ENCODE assay signal across 11 cellular contexts in genomic region chr1:47434051-47434842, GRCh38. TPM values are rescaled to one million over a fixed set of nuclear protein-coding genes. Genes with fewer than 3 reads are reported as not detected.
DNase-seq lines count a peak whose midpoint lies in the region; FAIRE-seq and TF ChIP-seq lines count a peak whose summit lies in the region.
"Had no signal": no experiment of that assay in that cellular context is flagged by ENCODE, and none has a peak within 500 bp of the region (broad histone marks: within the 10 kb centered on the region; RNA-seq: fewer than 3 reads in every experiment).

No MANE protein-coding gene starts in this region.

- POLR2A ChIA-PET in A673 (lab: Charles Lee; ENCODE audit: low non-redundant PET) = no interaction called here

- H3K27ac Mint-ChIP-seq in IgD-negative memory B cell = peak overlapping the region; percentile 18 to 80 (median 59)

- TF ChIP-seq POLR2A in GM12892 (IDR thresholded peaks at IDR 0.05; ENCODE audit: low read depth, low read length) = no peak

- CTCF ChIA-PET in A673 (lab: Charles Lee) = interaction anchor here (0.6 to 5.0 kb wide), 4 partner anchors 211 to 292 kb away, joined by 3 to 74 read pairs (median 5); no protein-coding TSS in a partner anchor

- H3K27me3 ChIP-seq in A673 (replicated peaks; ENCODE audit: insufficient read depth, low read depth, low read length, poor library complexity) = peaks cover 15% of the 10 kb centered on the region

- no peaks in the 10 kb centered on the region for H3K9me3 ChIP-seq in A673 (ENCODE audit: low read depth, low read length, poor library complexity, severe bottlenecking)

- H3K27me3 Mint-ChIP-seq in IgD-negative memory B cell = peaks cover 37% of the 10 kb centered on the region

- DNase-seq in A673 (ENCODE audit: low spot score) (peak; percentile 67), dermis blood vessel endothelial cell (peak; percentile 45), mucosa of gallbladder (ENCODE audit: low spot score) (peak; percentile 64), NAMALWA (ENCODE audit: low spot score) (no peak), NCI-H446 treated with DMSO at 0.1 percent for 48 hours (lab: John Stamatoyannopoulos, UW) (no peak), GM12892 (ENCODE audit: insufficient read length) (no peak), DMS53 (lab: John Stamatoyannopoulos, UW) (no peak)
- DNase-seq: DMS153, SW 1271 had no signal

- intact Hi-C loops in A673 (cut with micrococcal nuclease; ENCODE audit: unreplicated experiment) = loop anchor here (10.0 kb wide), 1 partner anchor 151 kb away; no protein-coding TSS in a partner anchor

- H3K4me1 ChIP-seq in A673 (ENCODE audit: insufficient read depth, low read length, poor library complexity, severe bottlenecking) = peaks cover 32% of the 10 kb centered on the region

- H3K36me3 Mint-ChIP-seq in IgD-negative memory B cell = no peaks in the 10 kb centered on the region

- peak overlapping the region in 2 of 4 donors; percentile 88 to 97 for H3K4me3 Mint-ChIP-seq in IgD-negative memory B cell

- H3K27ac ChIP-seq in A673 (ENCODE audit: low read depth, low read length, poor library complexity, severe bottlenecking) = no peak overlapping the region

- H3K4me1 Mint-ChIP-seq in IgD-negative memory B cell = peaks cover 18 to 30% (median 25%) of the 10 kb centered on the region in 3 donors

- H3K36me3 ChIP-seq in A673 (ENCODE audit: insufficient read depth, low read length, poor library complexity, severe bottlenecking) = no peaks in the 10 kb centered on the region

- BruUV-seq in A673 (replicated peaks; lab: Mats Ljungman, UMichigan) = no TSS peak

- TF ChIP-seq CTCF in A673 (conservative IDR thresholded peaks at IDR 0.05; ENCODE audit: low read depth, low read length) = no peak

- peak overlapping the region; percentile 19 for H3K4me3 ChIP-seq in A673 (ENCODE audit: low read depth, low read length, poor library complexity, severe bottlenecking)

- no peaks in the 10 kb centered on the region for H3K9me3 Mint-ChIP-seq in IgD-negative memory B cell

- no peak for FAIRE-seq in GM12892 (lab: Jason Lieb, UNC)

RNA-seq across cellular contexts. Expression of gene FOXD2, which starts 3.6 kb away (rescaled TPM):
- total RNA-seq in A673 (2021) (0.15 and 0.17 TPM in 2 replicates), dermis blood vessel endothelial cell (under 0.01 and 0.09 TPM in 2 replicates), mucosa of gallbladder (0.26 TPM)
- polyA plus RNA-seq in IgD-negative memory B cell = 0.04 TPM
- polyA plus RNA-seq in GM12892 (2012; ENCODE audit: missing spikeins) = 0.13 TPM

RNA-seq across cellular contexts. Expression of gene FOXE3, which starts 18.2 kb away (rescaled TPM):
- total RNA-seq in A673 (2021) (not detected in 2 replicates), dermis blood vessel endothelial cell (not detected in 2 replicates), mucosa of gallbladder (not detected)
- polyA plus RNA-seq in IgD-negative memory B cell = not detected
- not detected for polyA plus RNA-seq in GM12892 (2012; ENCODE audit: missing spikeins)
- total RNA-seq: glomerular endothelial cell had no signal

Comparison
In these comparisons a context has a peak if more than half of its experiments do, and no peak if none do; other contexts are left out.
1. DNase-seq: peak in A673 (single experiment), dermis blood vessel endothelial cell (single experiment) and mucosa of gallbladder (single experiment); none in NAMALWA (single experiment), NCI-H446 treated with DMSO at 0.1 percent for 48 hours (single experiment), GM12892 (single experiment) and DMS53 (single experiment).